Comparison of ENCODE assay signal across 8 cellular contexts in the genomic region with DNA sequence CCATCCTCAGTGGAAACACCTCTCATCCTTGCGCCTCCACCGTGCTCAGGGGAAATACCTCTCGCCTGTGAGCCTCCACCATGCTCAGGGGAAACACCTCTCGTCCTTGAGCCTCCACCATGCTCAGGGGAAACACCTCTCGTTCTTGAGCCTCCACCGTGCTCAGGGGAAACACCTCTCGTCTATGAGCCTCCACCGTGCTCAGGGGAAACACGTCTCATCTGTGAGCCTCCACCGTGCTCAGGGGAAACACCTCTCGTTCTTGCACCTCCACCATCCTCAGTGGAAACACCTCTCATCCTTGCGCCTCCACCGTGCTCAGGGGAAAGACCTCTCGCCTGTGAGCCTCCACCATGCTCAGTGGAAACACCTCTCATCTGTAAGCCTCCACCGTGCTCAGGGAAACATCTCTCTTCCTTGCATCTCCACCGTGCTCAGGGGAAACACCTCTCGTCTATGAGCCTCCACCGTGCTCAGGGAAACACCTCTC. TPM values are rescaled to one million over a fixed set of nuclear protein-coding genes. Genes with fewer than 3 reads are reported as not detected.
DNase-seq lines count a peak whose midpoint lies in the region; ATAC-seq, FAIRE-seq and TF ChIP-seq lines count a peak whose summit lies in the region.
"Not testable (repeated sequence)": the region's sequence is repeated elsewhere in the genome, so short reads cannot be mapped to it uniquely, and the experiment has no call there.

No MANE protein-coding gene starts in this region.

- not testable (repeated sequence) for H3K27ac ChIP-seq in CD4-positive, alpha-beta T cell (ENCODE audit: low read depth, low read length)

- peak overlapping the region; percentile 3 for H3K4me3 Mint-ChIP-seq in CD4-positive, alpha-beta T cell
- H3K4me3 Mint-ChIP-seq in WTC11; activated T-cell treated with anti-CD3 and anti-CD28 coated beads, Interleukin-2, amount 50 U/mL, for 24 hours; stimulated activated naive CD8-positive, alpha-beta T cell treated with anti-CD3 and anti-CD28 coated beads, Interleukin-15, Interleukin-2, amounts not matched to agents 100 ng/mL and 50 ng/mL, for 24 hours: not testable (repeated sequence)

- not testable (repeated sequence) for H3K9me3 Mint-ChIP-seq in CD4-positive, alpha-beta T cell; WTC11; activated T-cell treated with anti-CD3 and anti-CD28 coated beads, Interleukin-2, amount 50 U/mL, for 24 hours; stimulated activated naive CD8-positive, alpha-beta T cell treated with anti-CD3 and anti-CD28 coated beads, Interleukin-15, Interleukin-2, amounts not matched to agents 100 ng/mL and 50 ng/mL, for 24 hours

- CTCF ChIA-PET in CD4-positive, alpha-beta T cell (lab: Charles Lee); WTC11 (lab: Charles Lee): not testable (repeated sequence)

- H3K36me3 Mint-ChIP-seq in CD4-positive, alpha-beta T cell (ENCODE audit: low read depth); WTC11; activated T-cell treated with anti-CD3 and anti-CD28 coated beads, Interleukin-2, amount 50 U/mL, for 24 hours (ENCODE audit: low read depth); stimulated activated naive CD8-positive, alpha-beta T cell treated with anti-CD3 and anti-CD28 coated beads, Interleukin-15, Interleukin-2, amounts not matched to agents 100 ng/mL and 50 ng/mL, for 24 hours (ENCODE audit: low read depth): not testable (repeated sequence)

- not testable (repeated sequence) for H3K4me3 ChIP-seq in bronchial epithelial cell (ENCODE audit: low read depth, low read length)

- H3K27me3 Mint-ChIP-seq in CD4-positive, alpha-beta T cell; WTC11 (ENCODE audit: low read depth); stimulated activated naive CD8-positive, alpha-beta T cell treated with anti-CD3 and anti-CD28 coated beads, Interleukin-15, Interleukin-2, amounts not matched to agents 100 ng/mL and 50 ng/mL, for 24 hours: not testable (repeated sequence)
- peaks cover 15% of the 10 kb centered on the region for H3K27me3 Mint-ChIP-seq in activated T-cell treated with anti-CD3 and anti-CD28 coated beads, Interleukin-2, amount 50 U/mL, for 24 hours

- H3K27ac Mint-ChIP-seq in CD4-positive, alpha-beta T cell = not testable (repeated sequence)
- H3K27ac Mint-ChIP-seq in WTC11 = peak overlapping the region; percentile 48
- peak overlapping the region; percentile 24 for H3K27ac Mint-ChIP-seq in activated T-cell treated with anti-CD3 and anti-CD28 coated beads, Interleukin-2, amount 50 U/mL, for 24 hours
- H3K27ac Mint-ChIP-seq in stimulated activated naive CD8-positive, alpha-beta T cell treated with anti-CD3 and anti-CD28 coated beads, Interleukin-15, Interleukin-2, amounts not matched to agents 100 ng/mL and 50 ng/mL, for 24 hours = peak overlapping the region; percentile 59

- not testable (repeated sequence) for H3K9me3 ChIP-seq in CD4-positive, alpha-beta T cell (ENCODE audit: control insufficient read depth, low read length)

- DNase-seq in CD4-positive, alpha-beta T cell = peak in 1 of 10 experiments; percentile 31
- not testable (repeated sequence) for DNase-seq in GM19239 (ENCODE audit: insufficient read length, low spot score); bronchial epithelial cell (ENCODE audit: low read depth)
- DNase-seq in WTC11 (ENCODE audit: low spot score) = peak; percentile 4
- DNase-seq in activated T-cell treated with anti-CD3 and anti-CD28 coated beads, Interleukin-2, amount 50 U/mL, for 24 hours = peak; percentile 34
- DNase-seq in islet precursor cell = peak; percentile 47
- DNase-seq in pons (ENCODE audit: low spot score) = peak; percentile 0

- not testable (repeated sequence) for ATAC-seq in CD4-positive, alpha-beta T cell (ENCODE audit: poor library complexity); WTC11

- not testable (repeated sequence) for TF ChIP-seq CTCF in CD4-positive, alpha-beta T cell (IDR thresholded peaks at IDR 0.05); WTC11 (IDR thresholded peaks at IDR 0.05); bronchial epithelial cell (IDR thresholded peaks at IDR 0.05; ENCODE audit: insufficient read depth, low read length, severe bottlenecking)

- H3K4me1 Mint-ChIP-seq in CD4-positive, alpha-beta T cell (ENCODE audit: low read depth); WTC11; activated T-cell treated with anti-CD3 and anti-CD28 coated beads, Interleukin-2, amount 50 U/mL, for 24 hours (ENCODE audit: low read depth); stimulated activated naive CD8-positive, alpha-beta T cell treated with anti-CD3 and anti-CD28 coated beads, Interleukin-15, Interleukin-2, amounts not matched to agents 100 ng/mL and 50 ng/mL, for 24 hours (ENCODE audit: low read depth): not testable (repeated sequence)

- not testable (repeated sequence) for H3K36me3 ChIP-seq in bronchial epithelial cell (ENCODE audit: control insufficient read depth, insufficient read depth, low read length)

- intact Hi-C loops in CD4-positive, alpha-beta T cell (cut with DNase I, micrococcal nuclease) = not testable (repeated sequence)

- FAIRE-seq in GM19239 (lab: Jason Lieb, UNC) = peak; percentile 92
- FAIRE-seq in bronchial epithelial cell (lab: Jason Lieb, UNC) = peak; percentile 100

- not testable (repeated sequence) for H3K27me3 ChIP-seq in CD4-positive, alpha-beta T cell (ENCODE audit: control insufficient read depth, insufficient read depth, low read length)
- peaks cover 14% of the 10 kb centered on the region for H3K27me3 ChIP-seq in bronchial epithelial cell (ENCODE audit: control insufficient read depth, insufficient read depth, low read length)

- POLR2A ChIA-PET in CD4-positive, alpha-beta T cell (lab: Charles Lee); WTC11 (lab: Charles Lee): not testable (repeated sequence)

RNA-seq across cellular contexts. Expression of gene ZDHHC11, which starts 4.1 kb away (rescaled TPM):
- 10 to 100 TPM; 13.3 to 18.3 TPM for total RNA-seq in CD4-positive, alpha-beta T cell
- total RNA-seq in WTC11 (2021) = 21.4 to 37.5 TPM (median 37.3 TPM) in 3 replicates
- total RNA-seq in bronchial epithelial cell = 0.53 and 1.4 TPM in 2 replicates

RNA-seq across cellular contexts. Expression of gene BRD9, which starts 46.0 kb away (rescaled TPM):
- 100 to 1,000 TPM; 109 TPM for total RNA-seq in CD4-positive, alpha-beta T cell
- total RNA-seq in WTC11 (2021) (50.5 to 55.6 TPM (median 50.9 TPM) in 3 replicates), bronchial epithelial cell (36.1 TPM in 2 replicates)

RNA-seq across cellular contexts. Expression of gene TRIP13, which starts 46.0 kb away (rescaled TPM):
- under 1 TPM; 0.47 to 0.66 TPM for total RNA-seq in CD4-positive, alpha-beta T cell
- total RNA-seq in WTC11 (2021) (31.4 to 35.0 TPM (median 33.7 TPM) in 3 replicates), bronchial epithelial cell (0.77 and 1.8 TPM in 2 replicates)

Comparison
In these comparisons a context has a peak if more than half of its experiments do, and no peak if none do; other contexts are left out.
1. RNA of gene TRIP13, which starts 46.0 kb away (total RNA-seq): 31.4 to 35.0 TPM in WTC11; 0.77 to 1.8 TPM in bronchial epithelial cell and 0.47 to 0.66 TPM in CD4-positive, alpha-beta T cell; every median in the first group is over 10 times any median in the second.